13 cellular contexts compared by ENCODE assay signal in genomic region chr14:67268456-67269115, GRCh38. TPM values are rescaled to one million over a fixed set of nuclear protein-coding genes. Genes with fewer than 3 reads are reported as not detected.
DNase-seq lines count a peak whose midpoint lies in the region; ATAC-seq and TF ChIP-seq lines count a peak whose summit lies in the region.
"Had no signal": no experiment of that assay in that cellular context is flagged by ENCODE, and none has a peak within 500 bp of the region (broad histone marks: within the 10 kb centered on the region; RNA-seq: fewer than 3 reads in every experiment).

No MANE protein-coding gene starts in this region.

- H3K9me3 Mint-ChIP-seq in endothelial cell (ENCODE audit: unreplicated experiment) (no peaks in the 10 kb centered on the region), T-cell (no peaks in the 10 kb centered on the region)
- H3K9me3 Mint-ChIP-seq: central memory CD8-positive, alpha-beta T cell had no signal

- H3K4me3 Mint-ChIP-seq in endothelial cell (ENCODE audit: unreplicated experiment): no peak overlapping the region
- no peak overlapping the region for H3K4me3 Mint-ChIP-seq in T-cell
- H3K4me3 Mint-ChIP-seq: central memory CD8-positive, alpha-beta T cell had no signal

- DNase-seq in NCI-H2227 treated with DMSO at 0.1 percent for 48 hours (lab: John Stamatoyannopoulos, UW) (peak; percentile 6), endothelial cell (ENCODE audit: low spot score) (no peak), left kidney (ENCODE audit: low read depth, low spot score) (peak; percentile 40), superior temporal gyrus (ENCODE audit: extremely low spot score) (peak; percentile 49), G401 (ENCODE audit: low spot score) (no peak), T-cell (no peak), GOT3 (lab: John Stamatoyannopoulos, UW) (no peak)
- DNase-seq in activated T-cell treated with anti-CD3 and anti-CD28 coated beads, Interleukin-2, amount 50 U/mL, for 1 hour: no peak
- DNase-seq: DND-41; NCI-H1105 treated with DMSO at 0.1 percent for 48 hours; stimulated activated CD4-positive, alpha-beta T cell treated with anti-CD3 and anti-CD28 coated beads, Interleukin-1b, Interleukin-23, amount 100 ng/mL, for 48 hours; uterus had no signal

- CTCF ChIA-PET in T-cell (lab: Charles Lee): no interaction called here

- no peak for TF ChIP-seq CTCF in endothelial cell (IDR thresholded peaks at IDR 0.05; ENCODE audit: unreplicated experiment)

- H3K36me3 Mint-ChIP-seq in endothelial cell (ENCODE audit: low read depth, unreplicated experiment): peaks cover 11% of the 10 kb centered on the region
- peaks cover 19% of the 10 kb centered on the region for H3K36me3 Mint-ChIP-seq in T-cell

- H3K4me1 Mint-ChIP-seq in endothelial cell (ENCODE audit: unreplicated experiment) (peaks cover 9% of the 10 kb centered on the region), T-cell (peaks cover 16 to 28% (median 20%) of the 10 kb centered on the region in 3 donors)

- in situ Hi-C loops in G401 (cut with HindIII; ENCODE audit: low sequenced_read_pairs): no loop called here

- H3K27ac Mint-ChIP-seq in endothelial cell (ENCODE audit: unreplicated experiment) (peak overlapping the region; percentile 72), T-cell (no peak overlapping the region)

- ATAC-seq in T-cell (replicated peaks in 1 of 4): no peak

- POLR2A ChIA-PET in T-cell (lab: Charles Lee): no interaction called here

- H3K27me3 Mint-ChIP-seq in endothelial cell (ENCODE audit: unreplicated experiment) (peaks cover 2% of the 10 kb centered on the region), T-cell (no peaks in the 10 kb centered on the region)
- H3K27me3 Mint-ChIP-seq: central memory CD8-positive, alpha-beta T cell had no signal

RNA-seq across cellular contexts. Expression of gene PALS1, which starts 27.4 kb away (rescaled TPM):
- total RNA-seq in endothelial cell (ENCODE audit: unreplicated experiment) (19.9 TPM), T-cell (10 to 100 TPM; 12.0 to 14.9 (median 14.1) TPM)
- total RNA-seq in G401 (2014; rRNA removed; shearing (Covaris generic)): 10.2 and 35.5 TPM in 2 replicates

Comparison
In these comparisons a context has a peak if more than half of its experiments do, and no peak if none do; other contexts are left out.
1. DNase-seq: peak in NCI-H2227 treated with DMSO at 0.1 percent for 48 hours (single experiment), left kidney (single experiment) and superior temporal gyrus (single experiment); none in endothelial cell (single experiment), G401 (single experiment), T-cell (0 of 34), activated T-cell treated with anti-CD3 and anti-CD28 coated beads, Interleukin-2, amount 50 U/mL, for 1 hour (single experiment) and GOT3 (single experiment).